ENCODE assay signal across 1 cellular context in genomic region chr6:146887447-146888077, GRCh38.
TF ChIP-seq lines count a peak whose summit lies in the region.

No MANE protein-coding gene starts in this region.

TF ChIP-seq in K562, 482 proteins besides CTCF, POLR2A, EP300 and RAD21 (continued from another document and continues in another):
- TF ChIP-seq RBM22 (IDR thresholded peaks at IDR 0.05; ENCODE audit: low read depth, low read length, poor library complexity, severe bottlenecking) (no peak), TRIM25 (IDR thresholded peaks at IDR 0.05; ENCODE audit: borderline replicate concordance) (no peak), HINFP (tag; conservative IDR thresholded peaks at IDR 0.05; ENCODE audit: low read depth) (peak; percentile 98), PHF8 (IDR thresholded peaks at IDR 0.05; ENCODE audit: borderline replicate concordance, low read length) (peak; percentile 34; the same call in 1 of the 2 replicates), CUX1 (CRISPR knock-in tag; IDR thresholded peaks at IDR 0.05) (peak; percentile 100), NFXL1 (CRISPR knock-in tag; IDR thresholded peaks at IDR 0.05) (peak; percentile 99), BDP1 (IDR thresholded peaks at IDR 0.05; ENCODE audit: insufficient read depth, insufficient read length) (no peak), ZBTB49 (CRISPR knock-in tag; IDR thresholded peaks at IDR 0.05; ENCODE audit: borderline replicate concordance) (no peak), HNRNPK (IDR thresholded peaks at IDR 0.05; ENCODE audit: low read depth, low read length, poor library complexity, severe bottlenecking) (no peak), BMI1 (IDR thresholded peaks at IDR 0.05; ENCODE audit: low read length) (no peak), GMEB1 (CRISPR knock-in tag; IDR thresholded peaks at IDR 0.05) (peak; percentile 95), ZNF592 (IDR thresholded peaks at IDR 0.05) (peak; percentile 100), E2F3 (CRISPR knock-in tag; IDR thresholded peaks at IDR 0.05) (peak; percentile 100), HLTF (IDR thresholded peaks at IDR 0.05) (no peak), ELF2 (CRISPR knock-in tag; IDR thresholded peaks at IDR 0.05) (peak; percentile 99), SNIP1 (IDR thresholded peaks at IDR 0.05; ENCODE audit: low read depth) (no peak), DMBX1 (CRISPR knock-in tag; IDR thresholded peaks at IDR 0.05; ENCODE audit: borderline replicate concordance) (peak; percentile 100), USF2 (CRISPR knock-in tag; IDR thresholded peaks at IDR 0.05) (no peak), MTA3 (IDR thresholded peaks at IDR 0.05; ENCODE audit: borderline replicate concordance) (peak; percentile 77; the same call in 1 of the 2 replicates), ZC3H8 (IDR thresholded peaks at IDR 0.05) (no peak), ZNF175 (CRISPR knock-in tag; IDR thresholded peaks at IDR 0.05; ENCODE audit: low read depth) (peak; percentile 100), ARID3A (IDR thresholded peaks at IDR 0.05; ENCODE audit: borderline replicate concordance, low read depth, low read length) (no peak), TAF7 (tag; IDR thresholded peaks at IDR 0.05) (peak; percentile 99), ZNF280B (CRISPR knock-in tag; IDR thresholded peaks at IDR 0.05) (peak; percentile 100), NFRKB (IDR thresholded peaks at IDR 0.05; ENCODE audit: low read depth) (peak; percentile 51), REST (CRISPR knock-in tag; IDR thresholded peaks at IDR 0.05; ENCODE audit: low read depth) (peak; percentile 94), ZKSCAN1 (IDR thresholded peaks at IDR 0.05; ENCODE audit: low read depth, low read length) (no peak), ZFP36 (IDR thresholded peaks at IDR 0.05; ENCODE audit: low read depth, low read length, partially characterized antibody) (no peak)
